In the genomic region with DNA sequence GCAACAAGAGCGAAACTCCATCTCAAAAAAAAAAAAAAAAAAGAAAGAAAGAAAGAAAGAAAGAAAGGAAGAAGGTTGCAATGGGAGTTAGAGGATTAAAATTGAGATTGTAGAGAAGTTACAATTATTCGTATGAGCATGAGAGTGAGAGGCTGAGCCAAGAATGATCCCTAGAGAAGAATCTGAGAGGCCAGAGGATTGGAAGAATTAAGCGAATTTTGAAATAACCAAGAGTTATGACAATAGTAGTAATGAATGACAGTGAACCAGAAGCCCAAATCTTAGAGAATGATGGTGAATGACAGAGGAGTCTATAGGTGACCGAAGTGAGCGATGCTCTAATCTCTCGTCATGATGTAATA, we compare ENCODE assay signal across 8 cellular contexts. TPM values are rescaled to one million over a fixed set of nuclear protein-coding genes. Genes with fewer than 3 reads are reported as not detected.
DNase-seq lines count a peak whose midpoint lies in the region; ATAC-seq and TF ChIP-seq lines count a peak whose summit lies in the region.

No MANE protein-coding gene starts in this region.

- H3K4me1 ChIP-seq in left lung: peaks cover 15 to 32% of the 10 kb centered on the region in 2 donors
- H3K4me1 ChIP-seq in thymus (ENCODE audit: control insufficient read depth, insufficient read depth, low read length): peaks cover 4% of the 10 kb centered on the region

- peak overlapping the region; percentile 78 for H3K4me3 Mint-ChIP-seq in T-helper 2 cell treated with Interferon-gamma antibody and Interleukin-4, amounts not matched to agents 5 μg/mL and 100 μg/mL, for 36 hours

- H3K9me3 ChIP-seq in left lung: no peaks in the 10 kb centered on the region
- H3K9me3 ChIP-seq in thymus (ENCODE audit: control insufficient read depth): no peaks in the 10 kb centered on the region

- no peak for ATAC-seq in left lung

- H3K27me3 Mint-ChIP-seq in T-helper 2 cell treated with Interferon-gamma antibody and Interleukin-4, amounts not matched to agents 5 μg/mL and 100 μg/mL, for 36 hours (ENCODE audit: low read depth): peaks cover 3% of the 10 kb centered on the region

- no peak for TF ChIP-seq CTCF in astrocyte of the cerebellum (IDR thresholded peaks at IDR 0.05; ENCODE audit: low read depth, low read length, missing control alignments)
- TF ChIP-seq CTCF in left lung (IDR thresholded peaks at IDR 0.05): no peak

- H3K36me3 ChIP-seq in left lung (no peaks in the 10 kb centered on the region), thymus (ENCODE audit: control insufficient read depth, insufficient read depth) (no peaks in the 10 kb centered on the region)

- peaks cover 31% of the 10 kb centered on the region for H3K4me1 Mint-ChIP-seq in T-helper 2 cell treated with Interferon-gamma antibody and Interleukin-4, amounts not matched to agents 5 μg/mL and 100 μg/mL, for 36 hours (ENCODE audit: low read depth)

- H3K27ac Mint-ChIP-seq in T-helper 2 cell treated with Interferon-gamma antibody and Interleukin-4, amounts not matched to agents 5 μg/mL and 100 μg/mL, for 36 hours: peak overlapping the region; percentile 80

- H3K27me3 ChIP-seq in left lung: no peaks in the 10 kb centered on the region
- H3K27me3 ChIP-seq in thymus (ENCODE audit: control insufficient read depth, insufficient read depth): no peaks in the 10 kb centered on the region

- peaks cover 6% of the 10 kb centered on the region for H3K36me3 Mint-ChIP-seq in T-helper 2 cell treated with Interferon-gamma antibody and Interleukin-4, amounts not matched to agents 5 μg/mL and 100 μg/mL, for 36 hours (ENCODE audit: low read depth)

- peak overlapping the region; percentile 86 for H3K4me3 ChIP-seq in astrocyte of the cerebellum (ENCODE audit: low read depth, low read length)
- H3K4me3 ChIP-seq in left lung: peak overlapping the region; percentile 78 to 85
- peak overlapping the region; percentile 96 for H3K4me3 ChIP-seq in thymus (ENCODE audit: low read length)

- 14% methylated on average over 5 of the region's 6 CpGs for WGBS in thymus

- DNase-seq in T-helper 2 cell treated with Interferon-gamma antibody and Interleukin-4, amounts not matched to agents 5 μg/mL and 100 μg/mL, for 36 hours (ENCODE audit: low spot score): no peak
- DNase-seq in T-helper 2 cell: no peak
- DNase-seq in astrocyte of the cerebellum (ENCODE audit: low read depth): no peak
- DNase-seq in left lung: no peak
- DNase-seq in activated CD4-positive, CD25-positive, alpha-beta regulatory T cell (lab: John Stamatoyannopoulos, UW): no peak
- DNase-seq in middle frontal gyrus (ENCODE audit: extremely low spot score, low spot score): no peak
- no peak for DNase-seq in AML-193 (lab: John Stamatoyannopoulos, UW)

- intact Hi-C loops in left lung (cut with DNase I): no loop called here

- H3K9me3 Mint-ChIP-seq in T-helper 2 cell treated with Interferon-gamma antibody and Interleukin-4, amounts not matched to agents 5 μg/mL and 100 μg/mL, for 36 hours: no peaks in the 10 kb centered on the region

- H3K27ac ChIP-seq in left lung (peak overlapping the region in 1 of 2 donors; percentile 91), thymus (ENCODE audit: low read depth) (no peak overlapping the region)

- in situ Hi-C loops in astrocyte of the cerebellum (cut with HindIII; ENCODE audit: low sequenced_read_pairs): no loop called here

RNA-seq across cellular contexts. Expression of a gene that starts 0.4 kb away (rescaled TPM):
- total RNA-seq in left lung: 10 to 100 TPM; 34.4 to 34.6 TPM
- 9.0 TPM for polyA plus RNA-seq in thymus

RNA-seq across cellular contexts. Expression of a gene that starts 27.7 kb away (rescaled TPM):
- total RNA-seq in left lung: 10 to 100 TPM; 13.4 to 24.8 TPM
- polyA plus RNA-seq in thymus: 4.7 TPM
